12 cellular contexts compared by ENCODE assay signal in genomic region chr4:113961322-113961698, GRCh38. TPM values are rescaled to one million over a fixed set of nuclear protein-coding genes. Genes with fewer than 3 reads are reported as not detected.
DNase-seq lines count a peak whose midpoint lies in the region; ATAC-seq, FAIRE-seq and TF ChIP-seq lines count a peak whose summit lies in the region.
"Had no signal": no experiment of that assay in that cellular context is flagged by ENCODE, and none has a peak within 500 bp of the region (broad histone marks: within the 10 kb centered on the region; RNA-seq: fewer than 3 reads in every experiment).

No MANE protein-coding gene starts in this region.

- BruUV-seq in Calu3 (replicated peaks; lab: Mats Ljungman, UMichigan) = no TSS peak

- CTCF ChIA-PET in Calu3 (lab: Charles Lee) = no interaction called here

- DNase-seq in Calu3 = no peak
- DNase-seq in NCI-H226 = peak; percentile 25
- peak; percentile 90 for DNase-seq in choroid plexus epithelial cell (ENCODE audit: low read depth)
- DNase-seq in right lobe of liver = no peak
- DNase-seq in foreskin melanocyte = no peak
- no peak for DNase-seq in kidney
- DNase-seq: activated CD4-positive, alpha-beta T cell treated with anti-CD3 and anti-CD28 coated beads, Interleukin-2, amount 50 U/mL, for 4 hours; activated gamma-delta T cell treated with Interleukin-2 at 50 U/mL for 16 hours; H7 had no signal

- FAIRE-seq in kidney (lab: Jason Lieb, UNC) = no peak

- peak overlapping the region; percentile 10 for H3K4me3 Mint-ChIP-seq in Calu3 (ENCODE audit: low read depth, unreplicated experiment)

- H3K27ac Mint-ChIP-seq in Calu3 (ENCODE audit: unreplicated experiment) = peak overlapping the region; percentile 96

- no peak overlapping the region for H3K9ac ChIP-seq in kidney (ENCODE audit: low read length in 2 of 2)
- H3K9ac ChIP-seq: BLaER1 treated with 17β-estradiol and CSF1 and Interleukin-3, amounts not matched to agents 10 nM and 100 nM had no signal

- no peak for TF ChIP-seq CTCF in Calu3 (IDR thresholded peaks at IDR 0.05; ENCODE audit: unreplicated experiment)
- TF ChIP-seq CTCF in choroid plexus epithelial cell (conservative IDR thresholded peaks at IDR 0.05; ENCODE audit: low read depth, low read length) = no peak
- TF ChIP-seq CTCF in right lobe of liver (IDR thresholded peaks at IDR 0.05) = no peak
- TF ChIP-seq CTCF in kidney (IDR thresholded peaks at IDR 0.05; ENCODE audit: borderline replicate concordance, extremely low read depth, insufficient read depth) = no peak

- H3K27ac ChIP-seq in right lobe of liver (no peak overlapping the region), kidney (ENCODE audit: low read depth in 2 of 2, low read length in 2 of 2) (no peak overlapping the region)
- H3K27ac ChIP-seq: BLaER1 treated with 17β-estradiol and CSF1 and Interleukin-3, amounts not matched to agents 10 nM and 100 nM had no signal

- no peaks in the 10 kb centered on the region for H3K27me3 ChIP-seq in right lobe of liver
- H3K27me3 ChIP-seq: BLaER1 treated with 17β-estradiol and CSF1 and Interleukin-3, amounts not matched to agents 10 nM and 100 nM had no signal

- peaks cover 19% of the 10 kb centered on the region for H3K36me3 Mint-ChIP-seq in Calu3 (ENCODE audit: insufficient read depth, unreplicated experiment)

- ATAC-seq in right lobe of liver = peak; percentile 79 to 95 (median 91)
- ATAC-seq in GM21619 (IDR thresholded peaks at IDR 0.05; ENCODE audit: unreplicated experiment) = no peak
- no peak for ATAC-seq in HG02610 (IDR thresholded peaks at IDR 0.05; ENCODE audit: unreplicated experiment)

- intact Hi-C loops in Calu3 (cut with micrococcal nuclease; ENCODE audit: unreplicated experiment) = no loop called here
- intact Hi-C loops in right lobe of liver (cut with DNase I) = no loop called here
- intact Hi-C loops in kidney (cut with DNase I) = no loop called here

- H3K9me3 ChIP-seq in right lobe of liver (no peaks in the 10 kb centered on the region), kidney (ENCODE audit: control insufficient read depth in 1 of 2, low read length in 2 of 2) (no peaks in the 10 kb centered on the region)

- H3K4me1 Mint-ChIP-seq in Calu3 (ENCODE audit: low read depth, unreplicated experiment) = peaks cover 61% of the 10 kb centered on the region

- H3K9me3 Mint-ChIP-seq in Calu3 (ENCODE audit: low read depth, unreplicated experiment) = peaks cover 6% of the 10 kb centered on the region

- H3K4me3 ChIP-seq in choroid plexus epithelial cell (ENCODE audit: low read depth, low read length) (no peak overlapping the region), right lobe of liver (no peak overlapping the region), kidney (ENCODE audit: low read length in 2 of 2) (no peak overlapping the region)
- H3K4me3 ChIP-seq: BLaER1 treated with 17β-estradiol and CSF1 and Interleukin-3, amounts not matched to agents 10 nM and 100 nM had no signal

- WGBS in right lobe of liver (ENCODE audit: insufficient coverage, low coverage, low lambda C conversion rate, missing lambda C conversion rate) = 14% methylated on average over 1 of the region's 1 CpG

- H3K27me3 Mint-ChIP-seq in Calu3 (ENCODE audit: unreplicated experiment) = no peaks in the 10 kb centered on the region

- H3K4me1 ChIP-seq in right lobe of liver = peaks cover 0 to 10% (median 0%) of the 10 kb centered on the region in 4 donors
- peaks cover 0 to 5% of the 10 kb centered on the region in 2 donors for H3K4me1 ChIP-seq in kidney (ENCODE audit: control insufficient read depth in 1 of 2, insufficient read depth in 1 of 2, low read depth in 1 of 2, low read length in 2 of 2)

- TF ChIP-seq POLR2A in right lobe of liver (IDR thresholded peaks at IDR 0.05) = no peak

- H3K36me3 ChIP-seq in right lobe of liver (no peaks in the 10 kb centered on the region), kidney (ENCODE audit: control insufficient read depth in 1 of 2, insufficient read depth in 2 of 2, low read length in 2 of 2) (no peaks in the 10 kb centered on the region)
- H3K36me3 ChIP-seq: BLaER1 treated with 17β-estradiol and CSF1 and Interleukin-3, amounts not matched to agents 10 nM and 100 nM had no signal

RNA-seq across cellular contexts. Expression of gene ARSJ, which starts 18.1 kb away (rescaled TPM):
- 12.5 and 13.3 TPM in 2 replicates for total RNA-seq in Calu3 (2022)
- 1 to 10 TPM in 5 of 6 experiments, under 1 TPM in 1; 0.90 to 7.7 (median 2.3) TPM for total RNA-seq in right lobe of liver
- 16.7 TPM for total RNA-seq in kidney
- 3.6 TPM for polyA plus RNA-seq in kidney (ENCODE audit: insufficient read depth, low read depth, low replicate concordance)

Comparison
In these comparisons a context has a peak if more than half of its experiments do, and no peak if none do; other contexts are left out.
1. DNase-seq: peak in NCI-H226 (single experiment) and choroid plexus epithelial cell (single experiment); none in Calu3 (single experiment), right lobe of liver (0 of 3), foreskin melanocyte (single experiment) and kidney (single experiment).
2. ATAC-seq: peak in right lobe of liver (4 of 4); none in GM21619 (single experiment) and HG02610 (single experiment).